Comparison of ENCODE assay signal across 26 cellular contexts in the genomic region with DNA sequence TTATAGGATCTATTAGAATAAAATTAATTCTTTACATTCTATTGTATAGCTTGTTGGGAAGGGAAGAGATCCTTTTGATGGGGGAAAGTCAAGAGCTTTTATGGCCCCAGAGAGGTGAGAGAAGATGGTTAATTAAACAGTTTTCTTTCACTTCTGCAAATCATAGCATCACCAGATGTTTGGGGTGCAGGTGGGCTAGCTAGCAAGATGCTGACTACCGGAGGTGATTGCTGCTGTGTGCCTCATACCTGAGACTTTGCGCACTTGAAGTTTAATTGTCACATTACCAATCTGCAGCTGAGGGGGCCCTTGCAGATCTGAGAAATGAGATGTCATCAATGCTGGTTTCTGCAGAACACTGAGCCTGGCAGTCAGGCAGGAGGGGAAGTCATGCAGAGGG.
"Had no signal": no experiment of that assay in that cellular context is flagged by ENCODE, and none has a peak within 500 bp of the region (broad histone marks: within the 10 kb centered on the region; RNA-seq: fewer than 3 reads in every experiment).

No MANE protein-coding gene starts in this region.

- DNase-seq: activated B cell treated with CpG ODN at 0.5 μM for 24 hours; activated CD4-positive, alpha-beta T cell treated with anti-CD3 and anti-CD28 coated beads for 48 hours; activated CD4-positive, alpha-beta T cell treated with anti-CD3 and anti-CD28 coated beads, Interleukin-2, amount 50 U/mL, for 1 hour; activated CD4-positive, alpha-beta T cell treated with anti-CD3 and anti-CD28 coated beads, Interleukin-2, amount 50 U/mL, for 48 hours; activated CD8-positive, alpha-beta memory T cell treated with anti-CD3 and anti-CD28 coated beads for 24 hours; activated CD8-positive, alpha-beta T cell treated with anti-CD3 and anti-CD28 coated beads for 36 hours; activated gamma-delta T cell; activated naive CD4-positive, alpha-beta T cell; activated naive CD4-positive, alpha-beta T cell treated with anti-CD3 and anti-CD28 coated beads, Interleukin-2, amount 10 ng/mL, durations not matched to agents 7 days and 5 days; activated T-cell treated with anti-CD3 and anti-CD28 coated beads, Interleukin-2, amount 50 U/mL, for 1 hour; activated T-cell treated with anti-CD3 and anti-CD28 coated beads, Interleukin-2, amount 50 U/mL, for 48 hours; amygdala; aorta; body of pancreas; caudate nucleus; cortex of kidney; effector CD4-positive, alpha-beta T cell; esophagus squamous epithelium; foreskin melanocyte; heart right ventricle; T-helper 1 cell; T-helper 17 cell; T1000; WERI-Rb-1 had no signal

- H3K4me1 ChIP-seq: body of pancreas, gastroesophageal sphincter had no signal

- H3K27me3 ChIP-seq: body of pancreas had no signal

- H3K9me3 ChIP-seq: body of pancreas, esophagus squamous epithelium, gastroesophageal sphincter, heart right ventricle had no signal

- H3K27ac ChIP-seq: body of pancreas, epithelial cell of prostate, esophagus squamous epithelium, gastroesophageal sphincter, heart right ventricle, WERI-Rb-1 had no signal

- H3K36me3 ChIP-seq: esophagus squamous epithelium, gastroesophageal sphincter, heart right ventricle, WERI-Rb-1 had no signal

- H3K4me3 ChIP-seq: body of pancreas, esophagus squamous epithelium, gastroesophageal sphincter, heart right ventricle had no signal
